In genomic region chr1:156489166-156489934, GRCh38 we compare ENCODE assay signal across 8 cellular contexts.
A peak's percentile ranks its signal among the peaks of the same experiment; 100 is the strongest.
DNase-seq lines count a peak whose midpoint lies in the region; ATAC-seq lines count a peak whose summit lies in the region.

No MANE protein-coding gene starts in this region.

- peak; percentile 20 for ATAC-seq in HG03460 (IDR thresholded peaks at IDR 0.05; ENCODE audit: unreplicated experiment)

- DNase-seq in activated effector memory CD4-positive, alpha-beta T cell treated with anti-CD3 and anti-CD28 coated beads, Interleukin-2, amount 50 U/mL, for 16 hours, result peak; percentile 75
- DNase-seq in activated effector memory CD4-positive, alpha-beta T cell treated with Interleukin-2 at 50 U/mL for 16 hours, result no peak
- DNase-seq in RPMI8226, result peak; percentile 87
- DNase-seq in islet precursor cell, result peak; percentile 76
- peak; percentile 27 to 76 for DNase-seq in stimulated activated CD4-positive, alpha-beta T cell treated with anti-CD3 and anti-CD28 coated beads, Interleukin-4, amount 100 ng/mL, for 4 hours
- DNase-seq in effector CD8-positive, alpha-beta T cell (lab: John Stamatoyannopoulos, UW), result no peak

- peak overlapping the region; percentile 69 for H3K27ac ChIP-seq in angular gyrus (ENCODE audit: low read depth, low read length)

Comparison
In these comparisons a context has a peak if more than half of its experiments do, and no peak if none do; other contexts are left out.
1. DNase-seq: peak in activated effector memory CD4-positive, alpha-beta T cell treated with anti-CD3 and anti-CD28 coated beads, Interleukin-2, amount 50 U/mL, for 16 hours (single experiment), RPMI8226 (single experiment), islet precursor cell (single experiment) and stimulated activated CD4-positive, alpha-beta T cell treated with anti-CD3 and anti-CD28 coated beads, Interleukin-4, amount 100 ng/mL, for 4 hours (2 of 2); none in activated effector memory CD4-positive, alpha-beta T cell treated with Interleukin-2 at 50 U/mL for 16 hours (single experiment) and effector CD8-positive, alpha-beta T cell (single experiment).